In the genomic region with DNA sequence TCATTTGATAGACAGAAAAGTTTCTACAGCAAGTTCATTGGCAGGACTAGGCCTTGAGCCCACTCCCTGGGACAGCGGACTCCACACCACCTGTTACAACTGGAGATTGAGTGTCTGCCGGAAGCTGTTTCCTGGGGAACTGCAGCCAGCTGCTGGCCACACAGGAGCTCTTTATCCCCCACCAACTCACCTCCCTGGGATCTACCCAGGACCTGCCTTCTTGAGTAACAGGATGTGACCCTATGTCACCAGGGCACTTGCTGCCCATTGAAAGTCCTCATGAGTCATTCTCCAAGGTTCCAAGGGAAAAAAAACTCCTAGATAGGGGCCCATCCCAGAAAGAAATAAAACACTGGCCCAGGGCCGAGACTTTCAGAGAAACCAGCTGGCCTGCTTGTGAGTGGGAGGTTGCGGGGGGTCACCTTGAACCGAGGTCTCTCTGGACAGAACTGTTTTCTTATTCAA, we compare ENCODE assay signal across 1 cellular context.
TF ChIP-seq lines count a peak whose summit lies in the region.

No MANE protein-coding gene starts in this region.

TF ChIP-seq in HepG2, 621 proteins besides CTCF, POLR2A, EP300 and RAD21 (continued from another document and continues in another):
- TF ChIP-seq ZNF407 (CRISPR knock-in tag; IDR thresholded peaks at IDR 0.05; ENCODE audit: not compliant biosample characterization), result peak; percentile 37
- 0 out of 2 replicates have a peak, but pooled peaks have one; percentile 71 for TF ChIP-seq ZNF761 (CRISPR knock-in tag; conservative IDR thresholded peaks at IDR 0.05)
- no peak for TF ChIP-seq ZNF775 (CRISPR knock-in tag; IDR thresholded peaks at IDR 0.05; ENCODE audit: borderline replicate concordance)
- TF ChIP-seq, protein P1, sequence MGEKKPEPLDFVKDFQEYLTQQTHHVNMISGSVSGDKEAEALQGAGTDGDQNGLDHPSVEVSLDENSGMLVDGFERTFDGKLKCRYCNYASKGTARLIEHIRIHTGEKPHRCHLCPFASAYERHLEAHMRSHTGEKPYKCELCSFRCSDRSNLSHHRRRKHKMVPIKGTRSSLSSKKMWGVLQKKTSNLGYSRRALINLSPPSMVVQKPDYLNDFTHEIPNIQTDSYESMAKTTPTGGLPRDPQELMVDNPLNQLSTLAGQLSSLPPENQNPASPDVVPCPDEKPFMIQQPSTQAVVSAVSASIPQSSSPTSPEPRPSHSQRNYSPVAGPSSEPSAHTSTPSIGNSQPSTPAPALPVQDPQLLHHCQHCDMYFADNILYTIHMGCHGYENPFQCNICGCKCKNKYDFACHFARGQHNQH (CRISPR knock-in tag; IDR thresholded peaks at IDR 0.05), result peak; percentile 87
- TF ChIP-seq, protein P2, sequence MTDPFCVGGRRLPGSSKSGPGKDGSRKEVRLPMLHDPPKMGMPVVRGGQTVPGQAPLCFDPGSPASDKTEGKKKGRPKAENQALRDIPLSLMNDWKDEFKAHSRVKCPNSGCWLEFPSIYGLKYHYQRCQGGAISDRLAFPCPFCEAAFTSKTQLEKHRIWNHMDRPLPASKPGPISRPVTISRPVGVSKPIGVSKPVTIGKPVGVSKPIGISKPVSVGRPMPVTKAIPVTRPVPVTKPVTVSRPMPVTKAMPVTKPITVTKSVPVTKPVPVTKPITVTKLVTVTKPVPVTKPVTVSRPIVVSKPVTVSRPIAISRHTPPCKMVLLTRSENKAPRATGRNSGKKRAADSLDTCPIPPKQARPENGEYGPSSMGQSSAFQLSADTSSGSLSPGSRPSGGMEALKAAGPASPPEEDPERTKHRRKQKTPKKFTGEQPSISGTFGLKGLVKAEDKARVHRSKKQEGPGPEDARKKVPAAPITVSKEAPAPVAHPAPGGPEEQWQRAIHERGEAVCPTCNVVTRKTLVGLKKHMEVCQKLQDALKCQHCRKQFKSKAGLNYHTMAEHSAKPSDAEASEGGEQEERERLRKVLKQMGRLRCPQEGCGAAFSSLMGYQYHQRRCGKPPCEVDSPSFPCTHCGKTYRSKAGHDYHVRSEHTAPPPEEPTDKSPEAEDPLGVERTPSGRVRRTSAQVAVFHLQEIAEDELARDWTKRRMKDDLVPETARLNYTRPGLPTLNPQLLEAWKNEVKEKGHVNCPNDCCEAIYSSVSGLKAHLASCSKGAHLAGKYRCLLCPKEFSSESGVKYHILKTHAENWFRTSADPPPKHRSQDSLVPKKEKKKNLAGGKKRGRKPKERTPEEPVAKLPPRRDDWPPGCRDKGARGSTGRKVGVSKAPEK (CRISPR knock-in tag; IDR thresholded peaks at IDR 0.05; ENCODE audit: borderline replicate concordance), result no peak
- no peak for TF ChIP-seq ZSCAN22 (CRISPR knock-in tag; IDR thresholded peaks at IDR 0.05)
- no peak for TF ChIP-seq CCAR2 (optimal IDR thresholded peaks at IDR 0.05; ENCODE audit: low read depth, low read length)
- peak; percentile 58; the same call in 1 of the 2 replicates for TF ChIP-seq RFX1 (IDR thresholded peaks at IDR 0.05)
- TF ChIP-seq ADNP (CRISPR knock-in tag; IDR thresholded peaks at IDR 0.05), result no peak
- TF ChIP-seq ZBTB38 (CRISPR knock-in tag; IDR thresholded peaks at IDR 0.05), result peak; percentile 89
- TF ChIP-seq ZNF275 (CRISPR knock-in tag; IDR thresholded peaks at IDR 0.05; ENCODE audit: borderline replicate concordance), result no peak
- TF ChIP-seq ZHX2 (IDR thresholded peaks at IDR 0.05; ENCODE audit: low read depth), result no peak
- TF ChIP-seq ZHX2 (CRISPR knock-in tag; IDR thresholded peaks at IDR 0.05; ENCODE audit: borderline replicate concordance), result no peak
- no peak for TF ChIP-seq ZNF446 (CRISPR knock-in tag; IDR thresholded peaks at IDR 0.05)
- TF ChIP-seq KMT2A (CRISPR knock-in tag; IDR thresholded peaks at IDR 0.05), result peak; percentile 52; the same call in 1 of the 2 replicates
- no peak; the same call in 1 of the 2 replicates for TF ChIP-seq MYPOP (CRISPR knock-in tag; IDR thresholded peaks at IDR 0.05)
- peak; percentile 58; the same call in 1 of the 2 replicates for TF ChIP-seq ISL2 (CRISPR knock-in tag; IDR thresholded peaks at IDR 0.05)
- no peak for TF ChIP-seq ZBTB42 (CRISPR knock-in tag; IDR thresholded peaks at IDR 0.05)
- TF ChIP-seq SP2 (CRISPR knock-in tag; IDR thresholded peaks at IDR 0.05), result no peak
- TF ChIP-seq ESRRA (CRISPR knock-in tag; IDR thresholded peaks at IDR 0.05; ENCODE audit: low read depth), result peak; percentile 83; the same call in 1 of the 2 replicates
